16 cellular contexts compared by ENCODE assay signal in the genomic region with DNA sequence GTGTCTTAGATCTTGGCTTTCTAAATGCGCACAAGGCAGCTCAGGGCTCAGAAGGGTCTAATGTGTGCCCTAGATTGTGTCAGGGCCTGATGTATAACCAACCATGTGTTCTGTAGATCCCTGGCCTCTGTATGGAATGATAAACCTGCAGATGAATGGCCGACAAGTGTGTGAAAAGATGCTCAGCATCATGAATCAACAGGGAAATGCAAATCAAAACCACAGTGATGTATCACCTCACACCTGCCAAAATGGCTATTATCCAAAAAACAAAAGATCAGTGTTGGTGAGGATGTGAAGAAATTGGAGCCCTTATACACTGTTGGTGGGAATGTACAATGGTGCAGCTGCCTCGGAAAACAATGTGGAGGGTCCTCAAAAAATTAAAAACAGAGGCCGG.
"Had no signal": no experiment of that assay in that cellular context is flagged by ENCODE, and none has a peak within 500 bp of the region (broad histone marks: within the 10 kb centered on the region; RNA-seq: fewer than 3 reads in every experiment).

No MANE protein-coding gene starts in this region.

- H3K27ac Mint-ChIP-seq: activated CD4-positive, alpha-beta memory T cell treated with anti-CD3 and anti-CD28 coated beads for 36 hours; activated CD8-positive, alpha-beta memory T cell treated with anti-CD3 and anti-CD28 coated beads, Interleukin-2, amount 10 ng/mL, durations not matched to agents 7 days and 5 days; activated naive CD4-positive, alpha-beta T cell treated with anti-CD3 and anti-CD28 coated beads, Interleukin-2, amount 10 ng/mL, durations not matched to agents 7 days and 5 days; neural progenitor cell; stimulated activated effector memory CD8-positive, alpha-beta T cell treated with anti-CD3 and anti-CD28 coated beads, Interleukin-12 subunit alpha, Interleukin-12 subunit beta, amount 100 ng/mL, for 72 hours had no signal

- H3K4me2 ChIP-seq: neural progenitor cell had no signal

- DNase-seq: activated CD4-positive, alpha-beta memory T cell treated with anti-CD3 and anti-CD28 coated beads for 36 hours; activated CD8-positive, alpha-beta memory T cell treated with anti-CD3 and anti-CD28 coated beads, Interleukin-2, amount 10 ng/mL, durations not matched to agents 7 days and 5 days; activated naive CD4-positive, alpha-beta T cell treated with anti-CD3 and anti-CD28 coated beads, Interleukin-2, amount 10 ng/mL, durations not matched to agents 7 days and 5 days; activated T-cell treated with anti-CD3 and anti-CD28 coated beads, Interleukin-2, amount 50 U/mL, for 1 hour; caudate nucleus; esophagus squamous epithelium; foreskin fibroblast; kidney glomerular epithelial cell; lower lobe of right lung; midbrain; SW 1271 had no signal

- H3K4me3 ChIP-seq: ascending aorta, esophagus squamous epithelium, lower lobe of right lung, neural progenitor cell had no signal

- H3K27ac ChIP-seq: ascending aorta, lower lobe of right lung, neural progenitor cell, parathyroid adenoma had no signal

- H3K4me1 ChIP-seq: lower lobe of right lung, neural progenitor cell, parathyroid adenoma had no signal

- H3K27me3 ChIP-seq: ascending aorta, esophagus squamous epithelium, neural progenitor cell had no signal

- H3K4me1 Mint-ChIP-seq: activated CD8-positive, alpha-beta memory T cell treated with anti-CD3 and anti-CD28 coated beads, Interleukin-2, amount 10 ng/mL, durations not matched to agents 7 days and 5 days; activated naive CD4-positive, alpha-beta T cell treated with anti-CD3 and anti-CD28 coated beads, Interleukin-2, amount 10 ng/mL, durations not matched to agents 7 days and 5 days; stimulated activated effector memory CD8-positive, alpha-beta T cell treated with anti-CD3 and anti-CD28 coated beads, Interleukin-12 subunit alpha, Interleukin-12 subunit beta, amount 100 ng/mL, for 72 hours had no signal

- H3K79me2 ChIP-seq: parathyroid adenoma had no signal

- H3K4me3 Mint-ChIP-seq: activated CD4-positive, alpha-beta memory T cell treated with anti-CD3 and anti-CD28 coated beads for 36 hours; activated CD8-positive, alpha-beta memory T cell treated with anti-CD3 and anti-CD28 coated beads, Interleukin-2, amount 10 ng/mL, durations not matched to agents 7 days and 5 days; activated naive CD4-positive, alpha-beta T cell treated with anti-CD3 and anti-CD28 coated beads, Interleukin-2, amount 10 ng/mL, durations not matched to agents 7 days and 5 days; neural progenitor cell; stimulated activated effector memory CD8-positive, alpha-beta T cell treated with anti-CD3 and anti-CD28 coated beads, Interleukin-12 subunit alpha, Interleukin-12 subunit beta, amount 100 ng/mL, for 72 hours had no signal

- H3K36me3 ChIP-seq: lower lobe of right lung, neural progenitor cell had no signal

- H3K27me3 Mint-ChIP-seq: activated CD4-positive, alpha-beta memory T cell treated with anti-CD3 and anti-CD28 coated beads for 36 hours; activated CD8-positive, alpha-beta memory T cell treated with anti-CD3 and anti-CD28 coated beads, Interleukin-2, amount 10 ng/mL, durations not matched to agents 7 days and 5 days; activated naive CD4-positive, alpha-beta T cell treated with anti-CD3 and anti-CD28 coated beads, Interleukin-2, amount 10 ng/mL, durations not matched to agents 7 days and 5 days had no signal

- H3K36me3 Mint-ChIP-seq: activated CD4-positive, alpha-beta memory T cell treated with anti-CD3 and anti-CD28 coated beads for 36 hours; activated CD8-positive, alpha-beta memory T cell treated with anti-CD3 and anti-CD28 coated beads, Interleukin-2, amount 10 ng/mL, durations not matched to agents 7 days and 5 days; activated naive CD4-positive, alpha-beta T cell treated with anti-CD3 and anti-CD28 coated beads, Interleukin-2, amount 10 ng/mL, durations not matched to agents 7 days and 5 days; stimulated activated effector memory CD8-positive, alpha-beta T cell treated with anti-CD3 and anti-CD28 coated beads, Interleukin-12 subunit alpha, Interleukin-12 subunit beta, amount 100 ng/mL, for 72 hours had no signal

- ATAC-seq: activated CD4-positive, CD25-positive, alpha-beta regulatory T cell treated with anti-CD3 and anti-CD28 coated beads, Interleukin-2, amount 50 U/mL, for 24 hours; activated CD8-positive, alpha-beta memory T cell treated with anti-CD3 and anti-CD28 coated beads, Interleukin-2, amount 10 ng/mL, durations not matched to agents 7 days and 5 days; lower lobe of right lung; stimulated activated effector memory CD8-positive, alpha-beta T cell treated with anti-CD3 and anti-CD28 coated beads, Interleukin-12 subunit alpha, Interleukin-12 subunit beta, amount 100 ng/mL, for 72 hours had no signal

- H3K9me3 Mint-ChIP-seq: activated CD4-positive, alpha-beta memory T cell treated with anti-CD3 and anti-CD28 coated beads for 36 hours; activated naive CD4-positive, alpha-beta T cell treated with anti-CD3 and anti-CD28 coated beads, Interleukin-2, amount 10 ng/mL, durations not matched to agents 7 days and 5 days; neural progenitor cell had no signal

- H2AFZ ChIP-seq: neural progenitor cell, parathyroid adenoma had no signal

- H3K9me3 ChIP-seq: ascending aorta, esophagus squamous epithelium, lower lobe of right lung had no signal
